8 cellular contexts compared by ENCODE assay signal in the genomic region with DNA sequence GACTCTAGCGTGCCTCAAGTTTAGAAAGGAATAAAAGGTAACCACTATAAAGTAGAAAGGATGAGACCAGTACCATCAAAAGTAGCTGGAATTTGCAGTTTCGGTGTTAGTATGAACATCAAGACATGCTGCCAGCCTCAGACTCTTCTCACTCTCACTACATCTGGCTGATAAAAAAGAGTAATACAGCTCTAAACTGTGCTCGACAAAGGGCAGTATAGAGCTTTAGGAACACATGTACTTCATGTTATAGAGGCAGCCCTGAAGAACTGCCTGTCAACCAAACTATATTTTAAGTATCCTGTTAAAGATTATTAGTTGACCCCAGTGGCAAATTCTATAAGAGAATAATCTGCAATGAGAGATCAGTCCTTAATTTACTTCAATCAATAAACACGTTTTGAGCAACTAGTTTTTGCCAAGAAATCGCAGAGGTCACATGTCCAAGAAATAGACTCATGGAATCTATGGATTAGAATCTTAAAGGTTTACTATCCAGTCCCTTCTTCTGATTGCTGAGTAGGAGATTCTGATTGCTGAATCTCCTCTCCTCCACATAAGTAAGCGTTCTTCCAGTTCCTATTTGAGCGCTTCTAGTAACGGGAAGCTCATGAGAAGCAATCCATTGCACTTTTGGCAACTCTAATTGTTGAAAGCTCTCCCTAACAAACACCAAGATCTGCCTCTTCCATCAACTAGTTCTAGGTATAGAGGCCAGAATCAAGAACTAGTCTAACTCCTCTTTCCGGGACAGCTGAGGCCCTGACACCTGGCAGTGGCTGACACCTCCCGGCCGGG. TPM values are rescaled to one million over a fixed set of nuclear protein-coding genes. Genes with fewer than 3 reads are reported as not detected.
A peak's percentile ranks its signal among the peaks of the same experiment; 100 is the strongest.
DNase-seq lines count a peak whose midpoint lies in the region; ATAC-seq and TF ChIP-seq lines count a peak whose summit lies in the region.

No MANE protein-coding gene starts in this region.

- RAD21 ChIA-PET in HCT116 (lab: Charles Lee; ENCODE audit: low non-redundant PET in 1 of 2, low total read pairs in 2 of 2, uncharacterized antibody in 2 of 2, unreplicated experiment in 2 of 2) = no interaction called here

- no peak for DNase-seq in CD8-positive, alpha-beta T cell
- no peak for DNase-seq in HCT116 (ENCODE audit: low read depth, low spot score)
- peak; percentile 41 for DNase-seq in fibroblast of villous mesenchyme (ENCODE audit: low read depth)
- peak; percentile 22 for DNase-seq in putamen (ENCODE audit: low spot score)
- no peak for DNase-seq in activated CD4-positive, CD25-positive, alpha-beta regulatory T cell (lab: John Stamatoyannopoulos, UW)
- DNase-seq in activated CD4-positive, alpha-beta T cell treated with anti-CD3 and anti-CD28 coated beads, Interleukin-2, amount 50 U/mL, for 1 hour = no peak

- H2AFZ ChIP-seq in HCT116 (ENCODE audit: low read depth, low read length, poor library complexity, severe bottlenecking) = peak overlapping the region; percentile 11

- no peaks in the 10 kb centered on the region for H3K9me3 ChIP-seq in CD8-positive, alpha-beta T cell (ENCODE audit: low read length)
- no peaks in the 10 kb centered on the region for H3K9me3 ChIP-seq in HCT116 (ENCODE audit: control insufficient read depth in 1 of 2, insufficient read depth in 1 of 2, low read depth in 1 of 2, low read length in 2 of 2)

- H3K4me3 Mint-ChIP-seq in CD8-positive, alpha-beta T cell = peak overlapping the region; percentile 83
- H3K4me3 Mint-ChIP-seq in T-helper 1 cell treated with Interleukin-12 subunit alpha and Interleukin-12 subunit beta and Interleukin-4 antibody, amounts not matched to agents 30 μg/mL and 1 μg/mL, for 36 hours = peak overlapping the region; percentile 83

- TF ChIP-seq POLR2A in HCT116 (IDR thresholded peaks at IDR 0.05; ENCODE audit: borderline replicate concordance, extremely low read depth, insufficient read depth, insufficient read length) = no peak

- H3K27ac ChIP-seq in CD8-positive, alpha-beta T cell (ENCODE audit: low read depth, low read length) = peak overlapping the region; percentile 60
- peak overlapping the region; percentile 63 for H3K27ac ChIP-seq in HCT116 (ENCODE audit: low read depth, low read length)

- H3K36me3 ChIP-seq in CD8-positive, alpha-beta T cell (ENCODE audit: insufficient read depth, low read length) = peaks cover 2% of the 10 kb centered on the region
- H3K36me3 ChIP-seq in HCT116 (ENCODE audit: control insufficient read depth in 1 of 2, insufficient read depth in 2 of 2, low read length in 2 of 2) = peaks cover under 1 to 1% of the 10 kb centered on the region in 2 experiments; a peak in 1 of 4 replicates

- H3K27ac Mint-ChIP-seq in CD8-positive, alpha-beta T cell = peak overlapping the region; percentile 92
- H3K27ac Mint-ChIP-seq in T-helper 1 cell treated with Interleukin-12 subunit alpha and Interleukin-12 subunit beta and Interleukin-4 antibody, amounts not matched to agents 30 μg/mL and 1 μg/mL, for 36 hours = peak overlapping the region; percentile 85

- ATAC-seq in CD8-positive, alpha-beta T cell = no peak
- ATAC-seq in HCT116 = no peak
- ATAC-seq in HG03354 (IDR thresholded peaks at IDR 0.05; ENCODE audit: poor library complexity, severe bottlenecking, unreplicated experiment) = no peak

- no peaks in the 10 kb centered on the region for H3K9me3 Mint-ChIP-seq in CD8-positive, alpha-beta T cell
- no peaks in the 10 kb centered on the region for H3K9me3 Mint-ChIP-seq in T-helper 1 cell treated with Interleukin-12 subunit alpha and Interleukin-12 subunit beta and Interleukin-4 antibody, amounts not matched to agents 30 μg/mL and 1 μg/mL, for 36 hours

- POLR2A ChIA-PET in CD8-positive, alpha-beta T cell (lab: Charles Lee) = interaction anchor here (0.7 to 3.7 kb wide), 9 partner anchors 9 to 1244 kb away, joined by 3 to 26 read pairs (median 8); partner anchors contain the start of genes NCBP1, TRMO and TSTD2
- POLR2A ChIA-PET in HCT116 (lab: Charles Lee) = interaction anchor here (0.6 to 1.1 kb wide), 2 partner anchors 9 to 295 kb away, joined by 3 read pairs; no protein-coding TSS in a partner anchor

- BruUV-seq in HCT116 (replicated peaks; lab: Mats Ljungman, UMichigan) = TSS peak; percentile 37

- H3K79me2 ChIP-seq in HCT116 (ENCODE audit: insufficient read depth, low read length) = peaks cover 33% of the 10 kb centered on the region

- peak overlapping the region; percentile 99 for H3K4me2 ChIP-seq in HCT116 (ENCODE audit: low read length)

- peaks cover 53% of the 10 kb centered on the region for H3K4me1 Mint-ChIP-seq in CD8-positive, alpha-beta T cell (ENCODE audit: low read depth)
- H3K4me1 Mint-ChIP-seq in T-helper 1 cell treated with Interleukin-12 subunit alpha and Interleukin-12 subunit beta and Interleukin-4 antibody, amounts not matched to agents 30 μg/mL and 1 μg/mL, for 36 hours (ENCODE audit: low read depth) = peaks cover 44% of the 10 kb centered on the region

- no peaks in the 10 kb centered on the region for H3K27me3 ChIP-seq in CD8-positive, alpha-beta T cell (ENCODE audit: insufficient read depth, low read length)
- no peaks in the 10 kb centered on the region for H3K27me3 ChIP-seq in HCT116 (ENCODE audit: insufficient read depth, low read length)

- peaks cover 39% of the 10 kb centered on the region for H3K4me1 ChIP-seq in CD8-positive, alpha-beta T cell (ENCODE audit: insufficient read depth, low read length)
- H3K4me1 ChIP-seq in HCT116 (ENCODE audit: control insufficient read depth in 1 of 2, insufficient read depth in 2 of 2, low read length in 2 of 2) = peaks cover 18 to 31% of the 10 kb centered on the region in 2 experiments

- H3K27me3 Mint-ChIP-seq in CD8-positive, alpha-beta T cell (ENCODE audit: low read depth) = peaks cover 1% of the 10 kb centered on the region
- H3K27me3 Mint-ChIP-seq in T-helper 1 cell treated with Interleukin-12 subunit alpha and Interleukin-12 subunit beta and Interleukin-4 antibody, amounts not matched to agents 30 μg/mL and 1 μg/mL, for 36 hours (ENCODE audit: low read depth) = no peaks in the 10 kb centered on the region

- H3K4me3 ChIP-seq in CD8-positive, alpha-beta T cell (ENCODE audit: low read depth, low read length) = peak overlapping the region; percentile 68
- H3K4me3 ChIP-seq in HCT116 (replicated peaks in 1 of 2; ENCODE audit: low read depth in 1 of 2, low read length in 2 of 2) = peak overlapping the region; percentile 78 to 95
- H3K4me3 ChIP-seq in fibroblast of villous mesenchyme (ENCODE audit: low read depth, low read length) = peak overlapping the region; percentile 79

- intact Hi-C loops in CD8-positive, alpha-beta T cell (cut with DNase I, micrococcal nuclease) = loop anchor here (1.0 to 10.0 kb wide), 8 partner anchors 107 to 1099 kb away; partner anchors contain the start of genes TBC1D2 (in 2 of the 2), ANKS6 (in 1 of the 2), TDRD7 (in 1 of the 2) and TRMO (in 1 of the 2)
- intact Hi-C loops in HCT116 (cut with micrococcal nuclease) = no loop called here

- H3K36me3 Mint-ChIP-seq in CD8-positive, alpha-beta T cell = peaks cover 19% of the 10 kb centered on the region
- H3K36me3 Mint-ChIP-seq in T-helper 1 cell treated with Interleukin-12 subunit alpha and Interleukin-12 subunit beta and Interleukin-4 antibody, amounts not matched to agents 30 μg/mL and 1 μg/mL, for 36 hours (ENCODE audit: low read depth) = peaks cover 12% of the 10 kb centered on the region

- H3K9ac ChIP-seq in HCT116 (ENCODE audit: low read length) = peak overlapping the region; percentile 86

- TF ChIP-seq CTCF in CD8-positive, alpha-beta T cell (IDR thresholded peaks at IDR 0.05) = no peak
- no peak for TF ChIP-seq CTCF in HCT116 (IDR thresholded peaks at IDR 0.05 in 2 of 3, conservative IDR thresholded peaks at IDR 0.05 in 1 of 3; ENCODE audit: borderline replicate concordance in 1 of 3, insufficient read depth in 1 of 3, low read depth in 2 of 3, low read length in 2 of 3)
- no peak for TF ChIP-seq CTCF in fibroblast of villous mesenchyme (IDR thresholded peaks at IDR 0.05; ENCODE audit: insufficient read depth, low read depth, low read length)

- H4K20me1 ChIP-seq in HCT116 (ENCODE audit: insufficient read depth) = no peaks in the 10 kb centered on the region

- H3K9me2 ChIP-seq in HCT116 (ENCODE audit: insufficient read depth) = no peaks in the 10 kb centered on the region

- TF ChIP-seq RAD21 in HCT116 (IDR thresholded peaks at IDR 0.05; ENCODE audit: low read depth) = no peak

- CTCF ChIA-PET in CD8-positive, alpha-beta T cell (lab: Charles Lee) = interaction anchor here (1.2 to 2.2 kb wide), 2 partner anchors 205 to 339 kb away, joined by 5 to 6 read pairs; no protein-coding TSS in a partner anchor
- CTCF ChIA-PET in HCT116 (lab: Charles Lee) = interaction anchor here (1.1 to 1.5 kb wide), 2 partner anchors 16 to 227 kb away, joined by 3 to 5 read pairs; no protein-coding TSS in a partner anchor

TF ChIP-seq in HCT116, 20 proteins besides CTCF, POLR2A, EP300 and RAD21 (continues in another document):
- TF ChIP-seq ATF3 (IDR thresholded peaks at IDR 0.05) = no peak
- no peak for TF ChIP-seq CEBPB (IDR thresholded peaks at IDR 0.05; ENCODE audit: low read depth)
- TF ChIP-seq, protein P1, sequence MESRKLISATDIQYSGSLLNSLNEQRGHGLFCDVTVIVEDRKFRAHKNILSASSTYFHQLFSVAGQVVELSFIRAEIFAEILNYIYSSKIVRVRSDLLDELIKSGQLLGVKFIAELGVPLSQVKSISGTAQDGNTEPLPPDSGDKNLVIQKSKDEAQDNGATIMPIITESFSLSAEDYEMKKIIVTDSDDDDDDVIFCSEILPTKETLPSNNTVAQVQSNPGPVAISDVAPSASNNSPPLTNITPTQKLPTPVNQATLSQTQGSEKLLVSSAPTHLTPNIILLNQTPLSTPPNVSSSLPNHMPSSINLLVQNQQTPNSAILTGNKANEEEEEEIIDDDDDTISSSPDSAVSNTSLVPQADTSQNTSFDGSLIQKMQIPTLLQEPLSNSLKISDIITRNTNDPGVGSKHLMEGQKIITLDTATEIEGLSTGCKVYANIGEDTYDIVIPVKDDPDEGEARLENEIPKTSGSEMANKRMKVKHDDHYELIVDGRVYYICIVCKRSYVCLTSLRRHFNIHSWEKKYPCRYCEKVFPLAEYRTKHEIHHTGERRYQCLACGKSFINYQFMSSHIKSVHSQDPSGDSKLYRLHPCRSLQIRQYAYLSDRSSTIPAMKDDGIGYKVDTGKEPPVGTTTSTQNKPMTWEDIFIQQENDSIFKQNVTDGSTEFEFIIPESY (IDR thresholded peaks at IDR 0.05; ENCODE audit: extremely low read depth, insufficient replicate concordance, low read length) = no peak

RNA-seq across cellular contexts. Expression of gene XPA, which starts 0.9 kb away (rescaled TPM):
- 10 to 100 TPM; 21.1 to 24.9 TPM for total RNA-seq in CD8-positive, alpha-beta T cell
- total RNA-seq in HCT116 (2021; ENCODE audit: unreplicated experiment) (9.3 TPM), fibroblast of villous mesenchyme (7.8 and 9.0 TPM in 2 replicates)
- polyA plus RNA-seq in HCT116 (2012) = 4.2 and 6.1 TPM in 2 replicates

Comparison
In these comparisons a context has a peak if more than half of its experiments do, and no peak if none do; other contexts are left out.
1. DNase-seq: peak in fibroblast of villous mesenchyme (single experiment) and putamen (single experiment); none in CD8-positive, alpha-beta T cell (0 of 7), HCT116 (single experiment), activated CD4-positive, CD25-positive, alpha-beta regulatory T cell (0 of 4) and activated CD4-positive, alpha-beta T cell treated with anti-CD3 and anti-CD28 coated beads, Interleukin-2, amount 50 U/mL, for 1 hour (single experiment).
2. Peak in every context shown above with its lines, with median percentiles within 50 percentile points of each other: H3K4me3 ChIP-seq.